Comparison of ENCODE assay signal across 1 cellular context in genomic region chr22:39298194-39298987, GRCh38.
A peak's percentile ranks its signal among the peaks of the same experiment; 100 is the strongest.
TF ChIP-seq lines count a peak whose summit lies in the region.

No MANE protein-coding gene starts in this region.

TF ChIP-seq in WTC11, 78 proteins besides CTCF, POLR2A, EP300 and RAD21 (continued from another document):
- TF ChIP-seq AFF4 (CRISPR knock-in tag; IDR thresholded peaks at IDR 0.05; ENCODE audit: borderline replicate concordance) (no peak), TEAD1 (CRISPR knock-in tag; IDR thresholded peaks at IDR 0.05) (no peak), ETV6 (CRISPR knock-in tag; IDR thresholded peaks at IDR 0.05) (0 out of 2 replicates have a peak, but pooled peaks have one; percentile 21)
